Comparison of ENCODE assay signal across 8 cellular contexts in genomic region chr17:48047741-48048320, GRCh38. TPM values are rescaled to one million over a fixed set of nuclear protein-coding genes. Genes with fewer than 3 reads are reported as not detected.
A peak's percentile ranks its signal among the peaks of the same experiment; 100 is the strongest.
DNase-seq lines count a peak whose midpoint lies in the region; ATAC-seq and TF ChIP-seq lines count a peak whose summit lies in the region.

No MANE protein-coding gene starts in this region.

- POLR2A ChIA-PET in WTC11 (lab: Charles Lee), result interaction anchor here (0.5 to 3.5 kb wide), 18 partner anchors 7 to 677 kb away, joined by 3 to 32 read pairs (median 4); partner anchors contain the start of genes COPZ2, SNX11 and SP2

- H3K27me3 ChIP-seq in smooth muscle cell (ENCODE audit: low read depth), result no peaks in the 10 kb centered on the region

- TF ChIP-seq CTCF in WTC11 (IDR thresholded peaks at IDR 0.05) (no peak), cardiac fibroblast (IDR thresholded peaks at IDR 0.05; ENCODE audit: low read depth, low read length) (no peak), smooth muscle cell (IDR thresholded peaks at IDR 0.05; ENCODE audit: borderline replicate concordance, insufficient read depth, poor library complexity, severe bottlenecking) (no peak)

- ATAC-seq in HG03175 (IDR thresholded peaks at IDR 0.05; ENCODE audit: unreplicated experiment) (peak; percentile 92), WTC11 (peak; percentile 95)

- H3K4me2 ChIP-seq in smooth muscle cell, result peak overlapping the region; percentile 95

- peaks cover 50% of the 10 kb centered on the region for H3F3A ChIP-seq in smooth muscle cell (ENCODE audit: low read depth)

- H3K27me3 Mint-ChIP-seq in WTC11 (ENCODE audit: low read depth), result no peaks in the 10 kb centered on the region

- peaks cover 22% of the 10 kb centered on the region for H3K36me3 Mint-ChIP-seq in WTC11

- H3K27ac ChIP-seq in smooth muscle cell (ENCODE audit: low read depth), result peak overlapping the region; percentile 94

- H3K9ac ChIP-seq in smooth muscle cell (ENCODE audit: low read depth), result peak overlapping the region; percentile 92

- WGBS in smooth muscle cell (ENCODE audit: low lambda C conversion rate), result under 1% methylated on average over 39 of the region's 41 CpGs

- peaks cover 55% of the 10 kb centered on the region for H3K4me1 Mint-ChIP-seq in WTC11

- H3K79me2 ChIP-seq in smooth muscle cell (ENCODE audit: low read depth), result peaks cover 51% of the 10 kb centered on the region

- peaks cover 23% of the 10 kb centered on the region for H4K20me1 ChIP-seq in smooth muscle cell (ENCODE audit: low read depth)

- peak overlapping the region; percentile 67 to 70 for H3K4me3 ChIP-seq in cardiac fibroblast (replicated peaks in 1 of 2; ENCODE audit: low read depth in 2 of 2, low read length in 2 of 2)
- H3K4me3 ChIP-seq in smooth muscle cell, result peak overlapping the region; percentile 78

- peaks cover 36% of the 10 kb centered on the region for H3K4me1 ChIP-seq in smooth muscle cell (ENCODE audit: low read depth)

- CTCF ChIA-PET in WTC11 (lab: Charles Lee), result interaction anchor here (0.7 to 10.4 kb wide), 16 partner anchors 9 to 589 kb away, joined by 4 to 108 read pairs (median 4); partner anchors contain the start of gene CDK5RAP3

- peak overlapping the region; percentile 93 for H3K4me3 Mint-ChIP-seq in WTC11

- H2AFZ ChIP-seq in smooth muscle cell (ENCODE audit: low read depth), result peak overlapping the region; percentile 56

- H3K9me3 ChIP-seq in smooth muscle cell (replicated peaks; ENCODE audit: low read depth), result no peaks in the 10 kb centered on the region

- H3K9me3 Mint-ChIP-seq in WTC11, result no peaks in the 10 kb centered on the region

- peak overlapping the region; percentile 100 for H3K27ac Mint-ChIP-seq in WTC11

- in situ Hi-C loops in GM18951 (cut with MboI; ENCODE audit: low sequenced_read_pairs, unreplicated experiment), result no loop called here

- no peaks in the 10 kb centered on the region for H3K36me3 ChIP-seq in smooth muscle cell (ENCODE audit: low read depth)

- peak; percentile 83 for TF ChIP-seq POLR2A in GM18951 (IDR thresholded peaks at IDR 0.05; ENCODE audit: extremely low read depth, insufficient read depth, insufficient read length)

- DNase-seq in AG08396 (ENCODE audit: low spot score), result peak; percentile 96
- peak; percentile 98 for DNase-seq in NCI-H2227 treated with DMSO at 0.1 percent for 48 hours (lab: John Stamatoyannopoulos, UW)
- DNase-seq in WTC11 (ENCODE audit: low spot score), result peak; percentile 99
- peak; percentile 100 for DNase-seq in cardiac fibroblast (ENCODE audit: low read depth in 2 of 2)
- DNase-seq in iPS-NIHi7 (ENCODE audit: extremely low spot score), result peak; percentile 95
- peak; percentile 95 for DNase-seq in smooth muscle cell (lab: John Stamatoyannopoulos, UW; ENCODE audit: unreplicated experiment)

TF ChIP-seq in WTC11, 78 proteins besides CTCF, POLR2A, EP300 and RAD21 (continues in another document):
- TF ChIP-seq ZBTB43 (CRISPR knock-in tag; IDR thresholded peaks at IDR 0.05), result peak; percentile 90
- TF ChIP-seq FOXP1 (CRISPR knock-in tag; IDR thresholded peaks at IDR 0.05; ENCODE audit: borderline replicate concordance), result peak; percentile 90
- peak; percentile 97 for TF ChIP-seq NFYB (CRISPR knock-in tag; conservative IDR thresholded peaks at IDR 0.05; ENCODE audit: low read depth)
- peak; percentile 71; the same call in 1 of the 2 replicates for TF ChIP-seq CREB1 (CRISPR knock-in tag; IDR thresholded peaks at IDR 0.05)
- peak; percentile 59 for TF ChIP-seq SP1 (CRISPR knock-in tag; conservative IDR thresholded peaks at IDR 0.05)
- no peak for TF ChIP-seq ZNF317 (CRISPR knock-in tag; IDR thresholded peaks at IDR 0.05; ENCODE audit: borderline replicate concordance, low read depth)
- 0 out of 2 replicates have a peak, but pooled peaks have one; percentile 21 for TF ChIP-seq HMGA2 (CRISPR knock-in tag; IDR thresholded peaks at IDR 0.05)
- TF ChIP-seq ZNF121 (CRISPR knock-in tag; IDR thresholded peaks at IDR 0.05), result 0 out of 2 replicates have a peak, but pooled peaks have one; percentile 63
- 0 out of 2 replicates have a peak, but pooled peaks have one; percentile 67 for TF ChIP-seq E2F1 (CRISPR knock-in tag; IDR thresholded peaks at IDR 0.05)
- peak; percentile 47; the same call in 1 of the 2 replicates for TF ChIP-seq NFATC4 (CRISPR knock-in tag; IDR thresholded peaks at IDR 0.05)
- peak; percentile 83 for TF ChIP-seq MYBL2 (CRISPR knock-in tag; IDR thresholded peaks at IDR 0.05)
- no peak for TF ChIP-seq RELA (CRISPR knock-in tag; IDR thresholded peaks at IDR 0.05; ENCODE audit: borderline replicate concordance)
- peak; percentile 91 for TF ChIP-seq ARID4B (CRISPR knock-in tag; IDR thresholded peaks at IDR 0.05; ENCODE audit: borderline replicate concordance)
- 0 out of 2 replicates have a peak, but pooled peaks have one; percentile 10 for TF ChIP-seq ERG (CRISPR knock-in tag; IDR thresholded peaks at IDR 0.05)

RNA-seq across cellular contexts. Expression of gene NFE2L1, which starts 0.3 kb away (rescaled TPM):
- total RNA-seq in WTC11 (2021) (130 to 149 TPM (median 131 TPM) in 3 replicates), smooth muscle cell (101 and 103 TPM in 2 replicates)
- 61.0 and 67.6 TPM in 2 replicates for polyA plus RNA-seq in smooth muscle cell

RNA-seq across cellular contexts. Expression of gene COPZ2, which starts 10.2 kb away (rescaled TPM):
- total RNA-seq in WTC11 (2021) (0.37 to 0.44 TPM in 2 of 3 replicates, not detected in the other), smooth muscle cell (70.6 and 91.8 TPM in 2 replicates)
- polyA plus RNA-seq in smooth muscle cell, result 193 and 257 TPM in 2 replicates

RNA-seq across cellular contexts. Expression of gene CBX1, which starts 53.4 kb away (rescaled TPM):
- total RNA-seq in WTC11 (2021) (162 to 167 TPM (median 165 TPM) in 3 replicates), smooth muscle cell (63.4 and 72.7 TPM in 2 replicates)
- polyA plus RNA-seq in smooth muscle cell, result 32.7 and 35.6 TPM in 2 replicates

RNA-seq across cellular contexts. Expression of gene SNX11, which starts 59.7 kb away (rescaled TPM):
- total RNA-seq in WTC11 (2021) (19.3 to 24.5 TPM (median 20.1 TPM) in 3 replicates), smooth muscle cell (9.9 and 15.3 TPM in 2 replicates)
- polyA plus RNA-seq in smooth muscle cell, result 22.7 and 22.9 TPM in 2 replicates

Comparison
In these comparisons a context has a peak if more than half of its experiments do, and no peak if none do; other contexts are left out.
1. Peak in every context shown above with its lines: DNase-seq, ATAC-seq, H3K4me3 ChIP-seq and H3K27ac ChIP-seq.
2. RNA of gene COPZ2, which starts 10.2 kb away (total RNA-seq): 70.6 to 91.8 TPM in smooth muscle cell; 0.37 to 0.44 TPM in WTC11; every median in the first group is over 10 times any median in the second.